In the genomic region with DNA sequence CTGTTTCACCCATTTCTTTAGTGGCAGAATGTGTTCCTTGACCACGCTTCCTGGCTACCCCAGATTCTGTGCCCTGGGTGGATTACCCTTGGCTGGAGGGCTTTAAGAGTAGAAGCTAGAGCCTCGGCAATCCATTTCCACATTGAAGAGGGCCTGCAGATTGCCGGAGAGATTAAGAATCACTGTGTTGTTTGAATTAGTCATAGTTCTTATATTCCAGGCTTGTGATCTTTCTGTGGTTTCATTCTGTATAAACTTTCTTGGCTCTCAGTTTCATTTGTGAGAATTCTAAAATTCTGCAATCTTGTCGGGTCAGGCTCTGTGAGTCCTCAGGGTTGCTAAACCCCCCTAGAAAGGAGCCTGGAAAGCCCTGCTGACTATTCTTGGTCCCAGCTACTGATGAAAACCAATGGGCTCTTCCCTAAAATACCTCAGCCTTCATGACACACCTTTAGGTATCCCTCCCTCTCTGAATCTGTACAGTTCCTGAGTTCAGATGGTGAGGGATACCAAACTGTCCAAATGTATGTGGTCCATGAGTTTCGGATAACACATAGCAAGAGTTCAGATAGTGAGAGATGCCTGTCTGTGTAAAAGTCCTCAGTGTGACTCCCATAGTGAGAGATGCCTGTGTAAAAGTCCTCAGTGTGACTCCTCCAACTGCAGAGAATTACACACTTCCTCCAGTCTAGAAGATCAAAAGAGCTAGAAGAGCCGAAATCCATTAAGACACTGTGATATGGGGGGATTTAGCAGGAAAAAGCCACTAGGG, we compare ENCODE assay signal across 9 cellular contexts. TPM values are rescaled to one million over a fixed set of nuclear protein-coding genes. Genes with fewer than 3 reads are reported as not detected.
DNase-seq lines count a peak whose midpoint lies in the region; ATAC-seq and TF ChIP-seq lines count a peak whose summit lies in the region.
"Had no signal": no experiment of that assay in that cellular context is flagged by ENCODE, and none has a peak within 500 bp of the region (broad histone marks: within the 10 kb centered on the region; RNA-seq: fewer than 3 reads in every experiment).

No MANE protein-coding gene starts in this region.

- H3K27ac ChIP-seq in adrenal gland, result peak overlapping the region in 3 of 5 donors; percentile 27 to 67 (median 39)
- peak overlapping the region; percentile 13 for H3K27ac ChIP-seq in lower lobe of right lung

- WGBS in adrenal gland, 4 donors, result 67 to 74% (median 68%) methylated on average over 6 of the region's 6 CpGs

- H3K36me3 ChIP-seq in adrenal gland (replicated peaks in 1 of 2), result no peaks in the 10 kb centered on the region
- peaks cover 3% of the 10 kb centered on the region for H3K36me3 ChIP-seq in lower lobe of right lung

- H3K27me3 ChIP-seq in adrenal gland, result no peaks in the 10 kb centered on the region
- no peaks in the 10 kb centered on the region for H3K27me3 ChIP-seq in lower lobe of right lung (ENCODE audit: low read depth)

- TF ChIP-seq CTCF in adrenal gland (IDR thresholded peaks at IDR 0.05) (no peak), lower lobe of right lung (IDR thresholded peaks at IDR 0.05) (no peak)

- DNase-seq in AG08396 (ENCODE audit: low spot score), result peak; percentile 85
- DNase-seq in H4 (ENCODE audit: low spot score), result peak; percentile 59
- no peak for DNase-seq in adrenal gland
- no peak for DNase-seq in lower lobe of right lung
- DNase-seq in HPDE6-E6E7 (ENCODE audit: extremely low spot score), result no peak
- DNase-seq: NCI-H1092 had no signal

- peaks cover 5 to 11% of the 10 kb centered on the region in 2 donors for H3K4me1 ChIP-seq in adrenal gland (replicated peaks in 1 of 2)
- peaks cover 4% of the 10 kb centered on the region for H3K4me1 ChIP-seq in lower lobe of right lung

- intact Hi-C loops in adrenal gland (cut with DNase I), result no loop called here
- intact Hi-C loops in lower lobe of right lung (cut with DNase I), result no loop called here

- no peak for TF ChIP-seq POLR2A in adrenal gland (IDR thresholded peaks at IDR 0.05)

- H3K9me3 ChIP-seq in adrenal gland (replicated peaks in 1 of 3) (no peaks in the 10 kb centered on the region), lower lobe of right lung (no peaks in the 10 kb centered on the region)

- H3K4me3 ChIP-seq in adrenal gland (no peak overlapping the region), lower lobe of right lung (no peak overlapping the region)

- ATAC-seq in lower lobe of right lung, result no peak
- no peak for ATAC-seq in HG03565 (IDR thresholded peaks at IDR 0.05; ENCODE audit: unreplicated experiment)
- no peak for ATAC-seq in GM18861 (IDR thresholded peaks at IDR 0.05; ENCODE audit: unreplicated experiment)
- ATAC-seq in HG03045 (IDR thresholded peaks at IDR 0.05; ENCODE audit: unreplicated experiment), result no peak

RNA-seq across cellular contexts. Expression of a gene that starts 4.3 kb away (rescaled TPM):
- total RNA-seq in H4 (2014; rRNA removed; shearing (Covaris generic)), result 9.0 and 13.6 TPM in 2 replicates
- total RNA-seq in adrenal gland, result 10 to 100 TPM; 23.8 to 73.9 (median 60.7) TPM
- polyA plus RNA-seq in adrenal gland, result 100 to 1,000 TPM in 2 of 3 donors, 10 to 100 TPM in 1; 85.0 to 136 (median 129) TPM
- 59.8 TPM for total RNA-seq in lower lobe of right lung

RNA-seq across cellular contexts. Expression of a gene that starts 56.0 kb away (rescaled TPM):
- total RNA-seq in H4 (2014; rRNA removed; shearing (Covaris generic)), result 6.6 and 6.7 TPM in 2 replicates
- total RNA-seq in adrenal gland (10 to 100 TPM in 6 of 8 donors, 1 to 10 TPM in 2; 7.4 to 21.3 (median 13.5) TPM), lower lobe of right lung (21.1 TPM)
- 10 to 100 TPM in 2 of 3 donors, 1 to 10 TPM in 1; 4.4 to 14.7 (median 10.9) TPM for polyA plus RNA-seq in adrenal gland

RNA-seq across cellular contexts. Expression of a gene that starts 56.2 kb away (rescaled TPM):
- 3.7 and 5.1 TPM in 2 replicates for total RNA-seq in H4 (2014; rRNA removed; shearing (Covaris generic))
- 100 to 1,000 TPM in 1 of 8 donors, 10 to 100 TPM in 7; 19.8 to 115 (median 54.0) TPM for total RNA-seq in adrenal gland
- polyA plus RNA-seq in adrenal gland, result 10 to 100 TPM; 17.8 to 23.0 (median 22.4) TPM
- 13.4 TPM for total RNA-seq in lower lobe of right lung

Comparison
In these comparisons a context has a peak if more than half of its experiments do, and no peak if none do; other contexts are left out.
1. DNase-seq: peak in AG08396 (single experiment) and H4 (single experiment); none in adrenal gland (0 of 7), lower lobe of right lung (single experiment) and HPDE6-E6E7 (single experiment).